ENCODE assay signal across 1 cellular context in the genomic region with DNA sequence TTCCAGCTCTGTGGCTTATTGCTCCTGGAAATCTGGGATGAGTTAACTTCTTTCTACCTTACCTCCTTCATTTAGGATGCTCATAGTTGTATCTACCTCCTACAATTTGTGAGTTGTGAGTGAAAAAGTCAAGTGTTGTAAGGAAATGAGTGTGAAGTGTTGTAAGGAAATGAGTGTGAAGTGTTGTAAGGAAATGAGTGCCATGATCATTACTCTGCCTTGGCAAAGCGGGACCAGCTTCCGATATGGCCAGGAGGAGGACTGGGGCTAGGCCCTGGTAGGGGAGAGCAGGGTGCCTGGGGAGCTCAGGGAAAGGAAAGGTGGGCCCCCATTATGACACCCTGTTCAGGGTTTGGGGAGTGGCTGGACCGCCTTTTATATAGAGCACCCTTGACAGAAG.
TF ChIP-seq lines count a peak whose summit lies in the region.

No MANE protein-coding gene starts in this region.

TF ChIP-seq in SK-N-SH, 30 proteins besides CTCF, POLR2A, EP300 and RAD21:
- TF ChIP-seq FOSL2 (IDR thresholded peaks at IDR 0.05; ENCODE audit: borderline replicate concordance, low read depth) (no peak), RXRA (IDR thresholded peaks at IDR 0.05; ENCODE audit: borderline replicate concordance, low read depth) (no peak), JUND (IDR thresholded peaks at IDR 0.05) (no peak), FOXJ3 (CRISPR knock-in tag; IDR thresholded peaks at IDR 0.05) (no peak), GATA2 (CRISPR knock-in tag; IDR thresholded peaks at IDR 0.05) (no peak), RFX5 (IDR thresholded peaks at IDR 0.05; ENCODE audit: low read length) (no peak), CHD2 (IDR thresholded peaks at IDR 0.05; ENCODE audit: low read length, partially characterized antibody) (no peak), FOXM1 (IDR thresholded peaks at IDR 0.05; ENCODE audit: low read depth) (no peak), TCF12 (IDR thresholded peaks at IDR 0.05) (no peak)
- TF ChIP-seq, protein P1, sequence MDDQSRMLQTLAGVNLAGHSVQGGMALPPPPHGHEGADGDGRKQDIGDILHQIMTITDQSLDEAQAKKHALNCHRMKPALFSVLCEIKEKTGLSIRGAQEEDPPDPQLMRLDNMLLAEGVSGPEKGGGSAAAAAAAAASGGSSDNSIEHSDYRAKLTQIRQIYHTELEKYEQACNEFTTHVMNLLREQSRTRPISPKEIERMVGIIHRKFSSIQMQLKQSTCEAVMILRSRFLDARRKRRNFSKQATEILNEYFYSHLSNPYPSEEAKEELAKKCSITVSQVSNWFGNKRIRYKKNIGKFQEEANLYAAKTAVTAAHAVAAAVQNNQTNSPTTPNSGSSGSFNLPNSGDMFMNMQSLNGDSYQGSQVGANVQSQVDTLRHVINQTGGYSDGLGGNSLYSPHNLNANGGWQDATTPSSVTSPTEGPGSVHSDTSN (IDR thresholded peaks at IDR 0.05), result no peak
- TF ChIP-seq, protein P2, sequence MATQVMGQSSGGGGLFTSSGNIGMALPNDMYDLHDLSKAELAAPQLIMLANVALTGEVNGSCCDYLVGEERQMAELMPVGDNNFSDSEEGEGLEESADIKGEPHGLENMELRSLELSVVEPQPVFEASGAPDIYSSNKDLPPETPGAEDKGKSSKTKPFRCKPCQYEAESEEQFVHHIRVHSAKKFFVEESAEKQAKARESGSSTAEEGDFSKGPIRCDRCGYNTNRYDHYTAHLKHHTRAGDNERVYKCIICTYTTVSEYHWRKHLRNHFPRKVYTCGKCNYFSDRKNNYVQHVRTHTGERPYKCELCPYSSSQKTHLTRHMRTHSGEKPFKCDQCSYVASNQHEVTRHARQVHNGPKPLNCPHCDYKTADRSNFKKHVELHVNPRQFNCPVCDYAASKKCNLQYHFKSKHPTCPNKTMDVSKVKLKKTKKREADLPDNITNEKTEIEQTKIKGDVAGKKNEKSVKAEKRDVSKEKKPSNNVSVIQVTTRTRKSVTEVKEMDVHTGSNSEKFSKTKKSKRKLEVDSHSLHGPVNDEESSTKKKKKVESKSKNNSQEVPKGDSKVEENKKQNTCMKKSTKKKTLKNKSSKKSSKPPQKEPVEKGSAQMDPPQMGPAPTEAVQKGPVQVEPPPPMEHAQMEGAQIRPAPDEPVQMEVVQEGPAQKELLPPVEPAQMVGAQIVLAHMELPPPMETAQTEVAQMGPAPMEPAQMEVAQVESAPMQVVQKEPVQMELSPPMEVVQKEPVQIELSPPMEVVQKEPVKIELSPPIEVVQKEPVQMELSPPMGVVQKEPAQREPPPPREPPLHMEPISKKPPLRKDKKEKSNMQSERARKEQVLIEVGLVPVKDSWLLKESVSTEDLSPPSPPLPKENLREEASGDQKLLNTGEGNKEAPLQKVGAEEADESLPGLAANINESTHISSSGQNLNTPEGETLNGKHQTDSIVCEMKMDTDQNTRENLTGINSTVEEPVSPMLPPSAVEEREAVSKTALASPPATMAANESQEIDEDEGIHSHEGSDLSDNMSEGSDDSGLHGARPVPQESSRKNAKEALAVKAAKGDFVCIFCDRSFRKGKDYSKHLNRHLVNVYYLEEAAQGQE (IDR thresholded peaks at IDR 0.05; ENCODE audit: low read depth, low read length), result no peak
